Comparison of ENCODE assay signal across 10 cellular contexts in the genomic region with DNA sequence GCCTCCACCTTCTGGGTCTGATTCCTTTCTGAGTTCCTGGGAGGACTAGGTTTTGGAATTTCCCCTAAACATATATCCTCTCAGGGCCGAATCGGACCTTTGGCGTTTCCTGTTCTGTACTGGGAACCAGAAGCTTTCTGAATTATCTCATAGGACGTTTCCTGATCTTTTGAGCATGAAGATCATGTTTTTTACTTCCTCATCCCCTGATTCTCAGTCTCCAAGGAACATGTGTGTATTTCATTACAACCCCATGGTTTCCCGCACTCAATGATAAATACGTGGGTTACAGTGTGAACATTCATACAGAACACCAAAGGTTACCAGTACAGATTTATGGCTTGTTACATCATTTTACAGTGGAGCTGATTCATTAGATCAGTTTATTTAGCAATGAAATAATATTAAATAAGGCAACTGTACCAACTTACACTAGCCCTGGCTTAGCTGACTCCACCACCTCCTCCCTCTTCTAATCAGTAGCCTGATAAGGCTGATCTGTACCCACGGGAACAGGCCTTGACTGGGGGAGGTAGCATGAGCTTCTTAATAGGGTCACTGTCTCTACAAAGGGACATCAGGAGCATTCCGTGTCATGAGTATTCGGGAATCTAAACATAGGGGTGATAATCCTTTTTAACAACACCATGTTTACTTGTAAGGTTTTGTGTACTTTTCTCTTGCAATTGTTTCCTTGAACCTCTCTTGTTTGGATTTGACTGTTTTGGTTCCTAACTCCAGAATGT. TPM values are rescaled to one million over a fixed set of nuclear protein-coding genes. Genes with fewer than 3 reads are reported as not detected.
DNase-seq lines count a peak whose midpoint lies in the region; ATAC-seq and TF ChIP-seq lines count a peak whose summit lies in the region.
"Had no signal": no experiment of that assay in that cellular context is flagged by ENCODE, and none has a peak within 500 bp of the region (broad histone marks: within the 10 kb centered on the region; RNA-seq: fewer than 3 reads in every experiment).

No MANE protein-coding gene starts in this region.

- H3K27me3 ChIP-seq in liver (ENCODE audit: control insufficient read depth in 4 of 4, insufficient read depth in 4 of 4, low read length in 3 of 4): no peaks in the 10 kb centered on the region

- TF ChIP-seq CTCF in cardiac fibroblast (IDR thresholded peaks at IDR 0.05; ENCODE audit: low read depth, low read length): no peak
- TF ChIP-seq CTCF in liver (IDR thresholded peaks at IDR 0.05; ENCODE audit: low read depth, low read length, missing input control): no peak

- H3K4me3 ChIP-seq in cardiac fibroblast (replicated peaks in 1 of 2; ENCODE audit: low read depth in 2 of 2, low read length in 2 of 2) (no peak overlapping the region), liver (ENCODE audit: low read depth in 1 of 3, low read length in 3 of 3) (no peak overlapping the region)

- peaks cover 5 to 13% (median 10%) of the 10 kb centered on the region in 4 donors for H3K4me1 ChIP-seq in liver (ENCODE audit: control insufficient read depth in 4 of 4, insufficient read depth in 4 of 4, low read length in 3 of 4)

- peak overlapping the region; percentile 56 to 80 for H3K27ac ChIP-seq in liver (ENCODE audit: low read depth in 1 of 2, low read length in 2 of 2)

- TF ChIP-seq RAD21 in liver (IDR thresholded peaks at IDR 0.05): peak in 1 of 2 donors; percentile 4

- peak overlapping the region in 1 of 2 donors; percentile 33 for H3K9ac ChIP-seq in liver (ENCODE audit: low read depth in 1 of 2, low read length in 2 of 2)

- DNase-seq in LHCN-M2 (ENCODE audit: low read depth): peak; percentile 83
- DNase-seq in cardiac fibroblast (ENCODE audit: low read depth in 2 of 2): peak; percentile 78 to 84
- peak; percentile 88 for DNase-seq in stromal cell of bone marrow (ENCODE audit: low read depth)
- DNase-seq in C1 segment of cervical spinal cord (lab: John Stamatoyannopoulos, UW): no peak
- DNase-seq in activated CD4-positive, CD25-positive, alpha-beta regulatory T cell treated with anti-CD3 and anti-CD28 coated beads, Interleukin-2, amount 50 U/mL, for 72 hours: no peak
- DNase-seq: GDM1, RPMI8226 had no signal

- ATAC-seq in GM21717 (IDR thresholded peaks at IDR 0.05; ENCODE audit: unreplicated experiment) (no peak), GM21528 (IDR thresholded peaks at IDR 0.05; ENCODE audit: low FRiP score, unreplicated experiment) (no peak)

- 54% methylated on average over 9 of the region's 9 CpGs for WGBS in liver

- H3K9me3 ChIP-seq in liver (ENCODE audit: control insufficient read depth in 4 of 4, low read length in 3 of 4): no peaks in the 10 kb centered on the region

- no peaks in the 10 kb centered on the region for H3K36me3 ChIP-seq in liver (ENCODE audit: control insufficient read depth in 4 of 4, insufficient read depth in 3 of 4, low read depth in 1 of 4, low read length in 3 of 4)

TF ChIP-seq in liver, 16 proteins besides CTCF, POLR2A, EP300 and RAD21:
- TF ChIP-seq HNF4A (conservative IDR thresholded peaks at IDR 0.05) (peak; percentile 28 to 51), YY1 (IDR thresholded peaks at IDR 0.05) (peak; percentile 29), NR2F2 (IDR thresholded peaks at IDR 0.05) (peak; percentile 9), FOXA1 (IDR thresholded peaks at IDR 0.05) (peak; percentile 32), TAF1 (conservative IDR thresholded peaks at IDR 0.05) (no peak), SP1 (IDR thresholded peaks at IDR 0.05) (peak; percentile 33), FOXA2 (IDR thresholded peaks at IDR 0.05) (peak; percentile 67), EGR1 (IDR thresholded peaks at IDR 0.05; ENCODE audit: low read depth in 2 of 2) (no peak), RXRA (IDR thresholded peaks at IDR 0.05) (peak; percentile 15 to 63)
- TF ChIP-seq, protein P1, sequence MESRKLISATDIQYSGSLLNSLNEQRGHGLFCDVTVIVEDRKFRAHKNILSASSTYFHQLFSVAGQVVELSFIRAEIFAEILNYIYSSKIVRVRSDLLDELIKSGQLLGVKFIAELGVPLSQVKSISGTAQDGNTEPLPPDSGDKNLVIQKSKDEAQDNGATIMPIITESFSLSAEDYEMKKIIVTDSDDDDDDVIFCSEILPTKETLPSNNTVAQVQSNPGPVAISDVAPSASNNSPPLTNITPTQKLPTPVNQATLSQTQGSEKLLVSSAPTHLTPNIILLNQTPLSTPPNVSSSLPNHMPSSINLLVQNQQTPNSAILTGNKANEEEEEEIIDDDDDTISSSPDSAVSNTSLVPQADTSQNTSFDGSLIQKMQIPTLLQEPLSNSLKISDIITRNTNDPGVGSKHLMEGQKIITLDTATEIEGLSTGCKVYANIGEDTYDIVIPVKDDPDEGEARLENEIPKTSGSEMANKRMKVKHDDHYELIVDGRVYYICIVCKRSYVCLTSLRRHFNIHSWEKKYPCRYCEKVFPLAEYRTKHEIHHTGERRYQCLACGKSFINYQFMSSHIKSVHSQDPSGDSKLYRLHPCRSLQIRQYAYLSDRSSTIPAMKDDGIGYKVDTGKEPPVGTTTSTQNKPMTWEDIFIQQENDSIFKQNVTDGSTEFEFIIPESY (IDR thresholded peaks at IDR 0.05): no peak

RNA-seq across cellular contexts. Expression of a gene that starts 57.8 kb away (rescaled TPM):
- total RNA-seq in LHCN-M2 (2014; rRNA removed): 313 and 316 TPM in 2 replicates
- 106 TPM for polyA plus RNA-seq in LHCN-M2 (2012)
- 100 to 1,000 TPM in 1 of 2 donors, 10 to 100 TPM in 1; 60.7 to 424 TPM for total RNA-seq in liver
- 100 to 1,000 TPM in 1 of 2 donors, 10 to 100 TPM in 1; 68.6 to 142 TPM for polyA plus RNA-seq in liver

Comparison
In these comparisons a context has a peak if more than half of its experiments do, and no peak if none do; other contexts are left out.
1. DNase-seq: peak in LHCN-M2 (single experiment), cardiac fibroblast (2 of 2) and stromal cell of bone marrow (single experiment); none in C1 segment of cervical spinal cord (0 of 14) and activated CD4-positive, CD25-positive, alpha-beta regulatory T cell treated with anti-CD3 and anti-CD28 coated beads, Interleukin-2, amount 50 U/mL, for 72 hours (single experiment).